ENCODE assay signal across 8 cellular contexts in genomic region chr11:62882428-62882742, GRCh38. TPM values are rescaled to one million over a fixed set of nuclear protein-coding genes. Genes with fewer than 3 reads are reported as not detected.
DNase-seq lines count a peak whose midpoint lies in the region; ATAC-seq and TF ChIP-seq lines count a peak whose summit lies in the region.

No MANE protein-coding gene starts in this region.

- POLR2A ChIA-PET in activated CD8-positive, alpha-beta T cell treated with anti-CD3 and anti-CD28 coated beads for 36 hours (lab: Charles Lee), result interaction anchor here (0.8 to 15.6 kb wide), 17 partner anchors 10 to 290 kb away, joined by 3 to 495 read pairs (median 8); partner anchors contain the start of genes POLR2G, STX5, TAF6L and TMEM179B

- H3K4me3 Mint-ChIP-seq in activated CD8-positive, alpha-beta T cell treated with anti-CD3 and anti-CD28 coated beads for 36 hours, result peak overlapping the region; percentile 99
- H3K4me3 Mint-ChIP-seq in glutamatergic neuron (ENCODE audit: unreplicated experiment), result peak overlapping the region; percentile 100

- H3K4me1 Mint-ChIP-seq in activated CD8-positive, alpha-beta T cell treated with anti-CD3 and anti-CD28 coated beads for 36 hours (ENCODE audit: low read depth), result peaks cover 45% of the 10 kb centered on the region
- peaks cover 34% of the 10 kb centered on the region for H3K4me1 Mint-ChIP-seq in glutamatergic neuron (ENCODE audit: low read depth, unreplicated experiment)

- DNase-seq in HFF-Myc (ENCODE audit: extremely low read depth, low read depth) (no peak), glutamatergic neuron (no peak), NCI-H2196 treated with DMSO at 0.1 percent for 48 hours (lab: John Stamatoyannopoulos, UW; ENCODE audit: unreplicated experiment) (no peak)
- DNase-seq in activated CD8-positive, alpha-beta T cell treated with anti-CD3 and anti-CD28 coated beads for 36 hours, result peak; percentile 31

- peaks cover 81% of the 10 kb centered on the region for H3K36me3 Mint-ChIP-seq in activated CD8-positive, alpha-beta T cell treated with anti-CD3 and anti-CD28 coated beads for 36 hours (ENCODE audit: low read depth)
- H3K36me3 Mint-ChIP-seq in glutamatergic neuron (ENCODE audit: unreplicated experiment), result no peaks in the 10 kb centered on the region

- H3K9me3 Mint-ChIP-seq in activated CD8-positive, alpha-beta T cell treated with anti-CD3 and anti-CD28 coated beads for 36 hours, result no peaks in the 10 kb centered on the region
- peaks cover 17% of the 10 kb centered on the region for H3K9me3 Mint-ChIP-seq in glutamatergic neuron (ENCODE audit: unreplicated experiment)

- no peaks in the 10 kb centered on the region for H3K27me3 Mint-ChIP-seq in activated CD8-positive, alpha-beta T cell treated with anti-CD3 and anti-CD28 coated beads for 36 hours
- H3K27me3 Mint-ChIP-seq in glutamatergic neuron (ENCODE audit: unreplicated experiment), result peaks cover 17% of the 10 kb centered on the region

- peak overlapping the region; percentile 95 for H3K4me3 ChIP-seq in HFF-Myc (replicated peaks; ENCODE audit: low read depth, low read length)
- H3K4me3 ChIP-seq in skin epidermis, result peak overlapping the region; percentile 62 to 97 (median 87)

- H3K27ac ChIP-seq in skin epidermis, result peak overlapping the region; percentile 86 to 99 (median 97)

- CTCF ChIA-PET in activated CD8-positive, alpha-beta T cell treated with anti-CD3 and anti-CD28 coated beads for 36 hours (lab: Charles Lee), result interaction anchor here (0.6 to 6.1 kb wide), 6 partner anchors 24 to 323 kb away, joined by 3 to 34 read pairs (median 3); partner anchors contain the start of gene ZBTB3

- intact Hi-C loops in activated CD8-positive, alpha-beta T cell treated with anti-CD3 and anti-CD28 coated beads for 36 hours (cut with micrococcal nuclease), result loop anchor here (5.0 kb wide), 1 partner anchor 95 kb away; the partner anchor contains the start of gene TMEM179B

- ATAC-seq in activated CD8-positive, alpha-beta T cell treated with anti-CD3 and anti-CD28 coated beads for 36 hours, result no peak
- no peak for ATAC-seq in HG02759 (IDR thresholded peaks at IDR 0.05; ENCODE audit: unreplicated experiment)
- no peak for ATAC-seq in GM19035 (IDR thresholded peaks at IDR 0.05; ENCODE audit: unreplicated experiment)
- ATAC-seq in activated CD4-positive, CD25-positive, alpha-beta regulatory T cell treated with anti-CD3 and anti-CD28 coated beads, Interleukin-2, amount 50 U/mL, for 24 hours, result no peak

- TF ChIP-seq CTCF in HFF-Myc (IDR thresholded peaks at IDR 0.05; ENCODE audit: low read depth, low read length, missing control alignments) (no peak), glutamatergic neuron (IDR thresholded peaks at IDR 0.05; ENCODE audit: partially characterized antibody, unreplicated experiment) (no peak)
- no peak for TF ChIP-seq CTCF in activated CD8-positive, alpha-beta T cell treated with anti-CD3 and anti-CD28 coated beads for 36 hours (IDR thresholded peaks at IDR 0.05)

- H3K27ac Mint-ChIP-seq in activated CD8-positive, alpha-beta T cell treated with anti-CD3 and anti-CD28 coated beads for 36 hours, result peak overlapping the region; percentile 100
- peak overlapping the region; percentile 100 for H3K27ac Mint-ChIP-seq in glutamatergic neuron (ENCODE audit: unreplicated experiment)

RNA-seq across cellular contexts. Expression of gene SLC3A2, which starts 1.7 kb away (rescaled TPM):
- 100 to 1,000 TPM; 299 to 315 TPM for total RNA-seq in activated CD8-positive, alpha-beta T cell treated with anti-CD3 and anti-CD28 coated beads for 36 hours
- 221 TPM for total RNA-seq in glutamatergic neuron (ENCODE audit: unreplicated experiment)

RNA-seq across cellular contexts. Expression of gene CHRM1, which starts 38.8 kb away (rescaled TPM):
- total RNA-seq in activated CD8-positive, alpha-beta T cell treated with anti-CD3 and anti-CD28 coated beads for 36 hours, result not detected
- not detected for total RNA-seq in glutamatergic neuron (ENCODE audit: unreplicated experiment)

RNA-seq across cellular contexts. Expression of gene WDR74, which starts 43.0 kb away (rescaled TPM):
- 10 to 100 TPM; 96.5 to 99.3 TPM for total RNA-seq in activated CD8-positive, alpha-beta T cell treated with anti-CD3 and anti-CD28 coated beads for 36 hours
- 69.0 TPM for total RNA-seq in glutamatergic neuron (ENCODE audit: unreplicated experiment)

RNA-seq across cellular contexts. Expression of gene TEX54, which starts 49.7 kb away (rescaled TPM):
- total RNA-seq in activated CD8-positive, alpha-beta T cell treated with anti-CD3 and anti-CD28 coated beads for 36 hours, result not detected
- 1.0 TPM for total RNA-seq in glutamatergic neuron (ENCODE audit: unreplicated experiment)

RNA-seq across cellular contexts. Expression of gene STX5, which starts 50.5 kb away (rescaled TPM):
- total RNA-seq in activated CD8-positive, alpha-beta T cell treated with anti-CD3 and anti-CD28 coated beads for 36 hours, result 10 to 100 TPM; 22.0 to 22.8 TPM
- 40.7 TPM for total RNA-seq in glutamatergic neuron (ENCODE audit: unreplicated experiment)
